22 cellular contexts compared by ENCODE assay signal in genomic region chr18:79494936-79495335, GRCh38.
DNase-seq lines count a peak whose midpoint lies in the region; ATAC-seq and TF ChIP-seq lines count a peak whose summit lies in the region.
"Had no signal": no experiment of that assay in that cellular context is flagged by ENCODE, and none has a peak within 500 bp of the region (broad histone marks: within the 10 kb centered on the region; RNA-seq: fewer than 3 reads in every experiment).

No MANE protein-coding gene starts in this region.

- no peak overlapping the region for H3K27ac ChIP-seq in heart right ventricle
- no peak overlapping the region for H3K27ac ChIP-seq in neuronal stem cell (replicated peaks; ENCODE audit: low read length)
- H3K27ac ChIP-seq: brain microvascular endothelial cell, foreskin keratinocyte, psoas muscle, vagina had no signal

- H3K4me3 ChIP-seq in heart right ventricle: no peak overlapping the region
- H3K4me3 ChIP-seq in neuronal stem cell (ENCODE audit: low read length in 2 of 2): no peak overlapping the region
- H3K4me3 ChIP-seq: lung, psoas muscle, vagina had no signal

- H2BK15ac ChIP-seq in neuronal stem cell (ENCODE audit: low read length): no peak overlapping the region

- peaks cover 5% of the 10 kb centered on the region for H3K4me1 Mint-ChIP-seq in type B pancreatic cell (ENCODE audit: unreplicated experiment)

- TF ChIP-seq CTCF in heart right ventricle (IDR thresholded peaks at IDR 0.05): no peak
- no peak for TF ChIP-seq CTCF in type B pancreatic cell (conservative IDR thresholded peaks at IDR 0.05)

- peak; percentile 59 for DNase-seq in cardiac septum (ENCODE audit: low spot score)
- DNase-seq in heart right ventricle: no peak
- peak; percentile 16 for DNase-seq in left ventricle myocardium superior
- no peak for DNase-seq in neuronal stem cell (ENCODE audit: low spot score)
- DNase-seq in type B pancreatic cell (ENCODE audit: extremely low spot score, unreplicated experiment): peak; percentile 43
- DNase-seq in NCI-H2029 treated with DMSO at 0.1 percent for 48 hours (lab: John Stamatoyannopoulos, UW): no peak
- DNase-seq in GOT3 (lab: John Stamatoyannopoulos, UW): no peak
- DNase-seq in ureter (ENCODE audit: low spot score): no peak
- DNase-seq: activated CD8-positive, alpha-beta memory T cell treated with anti-CD3 and anti-CD28 coated beads, Interleukin-2, amount 50 U/mL, for 48 hours; brain microvascular endothelial cell; Caco-2; foreskin keratinocyte; HCEC 1CT; NCI-H1436 treated with DMSO at 0.1 percent for 48 hours; NCI-H2227 treated with DMSO at 0.1 percent for 48 hours; stimulated activated naive CD4-positive, alpha-beta T cell treated with Interleukin-2 at 50 U/mL for 16 hours had no signal

- H4K91ac ChIP-seq in neuronal stem cell (ENCODE audit: low read depth, low read length, poor library complexity): no peak overlapping the region

- intact Hi-C loops in cardiac septum (cut with DNase I) (no loop called here), heart right ventricle (cut with DNase I) (no loop called here), left ventricle myocardium superior (cut with micrococcal nuclease) (no loop called here)

- H3K27ac Mint-ChIP-seq in type B pancreatic cell: no peak overlapping the region
- H3K27ac Mint-ChIP-seq: activated naive CD4-positive, alpha-beta T cell treated with anti-CD3 and anti-CD28 coated beads, Interleukin-2, amount 50 U/mL, for 24 hours; dendritic cell treated with granulocyte-macrophage colony-stimulating factor and Interleukin-4, amounts not matched to agents 40 ng/mL and 50 ng/mL, for 4 days had no signal

- H3K9me3 Mint-ChIP-seq in type B pancreatic cell: peaks cover 20% of the 10 kb centered on the region

- no peak overlapping the region for H2AFZ ChIP-seq in neuronal stem cell (ENCODE audit: low read length)

- H3K36me3 ChIP-seq in heart right ventricle: peaks cover 0 to 41% (median 0%) of the 10 kb centered on the region in 9 donors
- H3K36me3 ChIP-seq in neuronal stem cell (replicated peaks in 1 of 2; ENCODE audit: control insufficient read depth in 2 of 2, insufficient read depth in 2 of 2, low read length in 2 of 2): no peaks in the 10 kb centered on the region
- H3K36me3 ChIP-seq: brain microvascular endothelial cell had no signal

- H3K27me3 ChIP-seq in heart right ventricle: no peaks in the 10 kb centered on the region
- H3K27me3 ChIP-seq in neuronal stem cell (ENCODE audit: control insufficient read depth in 3 of 3, insufficient read depth in 3 of 3, low read depth in 1 of 3, low read length in 3 of 3): no peaks in the 10 kb centered on the region
- H3K27me3 ChIP-seq: brain microvascular endothelial cell, foreskin keratinocyte, vagina had no signal

- H3K4me3 Mint-ChIP-seq in type B pancreatic cell: no peak overlapping the region
- H3K4me3 Mint-ChIP-seq: activated naive CD4-positive, alpha-beta T cell treated with anti-CD3 and anti-CD28 coated beads, Interleukin-2, amount 50 U/mL, for 24 hours; dendritic cell treated with granulocyte-macrophage colony-stimulating factor and Interleukin-4, amounts not matched to agents 40 ng/mL and 50 ng/mL, for 4 days had no signal

- no peak overlapping the region for H3K4me2 ChIP-seq in neuronal stem cell (ENCODE audit: insufficient read depth, low read length, poor library complexity, severe bottlenecking)

- no peaks in the 10 kb centered on the region for H3K79me1 ChIP-seq in neuronal stem cell (ENCODE audit: low read depth, low read length)

- H2BK5ac ChIP-seq in neuronal stem cell (ENCODE audit: low read length): peak overlapping the region; percentile 66

- H3K27me3 Mint-ChIP-seq in type B pancreatic cell: no peaks in the 10 kb centered on the region
- H3K27me3 Mint-ChIP-seq: activated naive CD4-positive, alpha-beta T cell treated with anti-CD3 and anti-CD28 coated beads, Interleukin-2, amount 50 U/mL, for 24 hours; dendritic cell treated with granulocyte-macrophage colony-stimulating factor and Interleukin-4, amounts not matched to agents 40 ng/mL and 50 ng/mL, for 4 days; naive thymus-derived CD8-positive, alpha-beta T cell had no signal

- no peak overlapping the region for H2AK5ac ChIP-seq in neuronal stem cell (ENCODE audit: low read depth, low read length)

- H2BK12ac ChIP-seq in neuronal stem cell (ENCODE audit: low read length): no peak overlapping the region

- H3K4ac ChIP-seq in neuronal stem cell (ENCODE audit: low read length): no peak overlapping the region

- H3K9me3 ChIP-seq in heart right ventricle (peaks cover 0 to 25% (median 11%) of the 10 kb centered on the region in 11 donors), neuronal stem cell (replicated peaks in 1 of 2; ENCODE audit: control insufficient read depth in 2 of 2, insufficient read depth in 1 of 2, low read depth in 1 of 2, low read length in 2 of 2) (peaks cover 4 to 10% of the 10 kb centered on the region in 2 donors)
- H3K9me3 ChIP-seq: Caco-2, vagina had no signal

- no peak overlapping the region for H2BK120ac ChIP-seq in neuronal stem cell (ENCODE audit: low read depth, low read length)

- no peak overlapping the region for H3K23ac ChIP-seq in neuronal stem cell (ENCODE audit: low read depth, low read length, poor library complexity)

- 96% methylated on average over 16 of the region's 16 CpGs for WGBS in heart right ventricle, 2 donors
- WGBS in neuronal stem cell (ENCODE audit: extremely low coverage in 2 of 2, insufficient read length in 2 of 2, insufficient replicate concordance in 1 of 2), 2 donors: no CpG with 5 or more reads among the region's 16 CpGs

- H3K18ac ChIP-seq in neuronal stem cell (ENCODE audit: low read length): no peak overlapping the region

- H3K4me1 ChIP-seq in heart right ventricle (peaks cover 0 to 19% (median 6%) of the 10 kb centered on the region in 9 donors), neuronal stem cell (ENCODE audit: control insufficient read depth in 2 of 2, insufficient read depth in 1 of 2, low read depth in 1 of 2, low read length in 2 of 2) (no peaks in the 10 kb centered on the region)
- H3K4me1 ChIP-seq: Caco-2, foreskin keratinocyte, psoas muscle had no signal

- H4K8ac ChIP-seq in neuronal stem cell (ENCODE audit: low read depth, low read length): no peak overlapping the region

- H3K9ac ChIP-seq in neuronal stem cell (ENCODE audit: low read depth, low read length, poor library complexity): no peak overlapping the region

- peaks cover 7% of the 10 kb centered on the region for H3K36me3 Mint-ChIP-seq in type B pancreatic cell

- ATAC-seq in heart right ventricle (no peak), left ventricle myocardium superior (no peak)
- ATAC-seq: foreskin keratinocyte; naive thymus-derived CD8-positive, alpha-beta T cell had no signal

- H3K14ac ChIP-seq in neuronal stem cell (ENCODE audit: low read length): no peak overlapping the region

Comparison
In these comparisons a context has a peak if more than half of its experiments do, and no peak if none do; other contexts are left out.
1. DNase-seq: peak in cardiac septum (single experiment), left ventricle myocardium superior (single experiment) and type B pancreatic cell (single experiment); none in heart right ventricle (0 of 2), neuronal stem cell (single experiment), NCI-H2029 treated with DMSO at 0.1 percent for 48 hours (single experiment), GOT3 (single experiment) and ureter (single experiment).